7 cellular contexts compared by ENCODE assay signal in genomic region chr12:48551636-48552035, GRCh38. TPM values are rescaled to one million over a fixed set of nuclear protein-coding genes. Genes with fewer than 3 reads are reported as not detected.
"Had no signal": no experiment of that assay in that cellular context is flagged by ENCODE, and none has a peak within 500 bp of the region (broad histone marks: within the 10 kb centered on the region; RNA-seq: fewer than 3 reads in every experiment).

No MANE protein-coding gene starts in this region.

RNA-seq across cellular contexts. Expression of gene LALBA, which starts 18.2 kb away (rescaled TPM):
- total RNA-seq: GM23248, GM23338, H1, H4, H7, H9, HFFc6 had no signal
- polyA plus RNA-seq: GM23248, GM23338, H1 had no signal

RNA-seq across cellular contexts. Expression of gene OR8S1, which starts 26.2 kb away (rescaled TPM):
- total RNA-seq: GM23248, GM23338, H1, H4, H7, H9, HFFc6 had no signal
- polyA plus RNA-seq: GM23248, GM23338, H1 had no signal
